ENCODE assay signal across 19 cellular contexts in genomic region chr21:14879458-14879857, GRCh38.
DNase-seq lines count a peak whose midpoint lies in the region; ATAC-seq and TF ChIP-seq lines count a peak whose summit lies in the region.
"Had no signal": no experiment of that assay in that cellular context is flagged by ENCODE, and none has a peak within 500 bp of the region (broad histone marks: within the 10 kb centered on the region; RNA-seq: fewer than 3 reads in every experiment).

No MANE protein-coding gene starts in this region.

- no peaks in the 10 kb centered on the region for H3K9me3 Mint-ChIP-seq in activated B cell treated with CpG ODN at 0.5 μM for 24 hours
- H3K9me3 Mint-ChIP-seq: CD8-positive, alpha-beta T cell; H9; stimulated activated naive CD8-positive, alpha-beta T cell treated with anti-CD3 and anti-CD28 coated beads, Interleukin-15, amount 100 ng/mL, for 72 hours had no signal

- TF ChIP-seq CTCF in activated B cell treated with CpG ODN at 0.5 μM for 24 hours (IDR thresholded peaks at IDR 0.05) (no peak), lower lobe of right lung (IDR thresholded peaks at IDR 0.05) (no peak), stomach (IDR thresholded peaks at IDR 0.05) (no peak)

- intact Hi-C loops in activated B cell treated with CpG ODN at 0.5 μM for 24 hours (cut with micrococcal nuclease) (loop anchor here (1.0 to 10.0 kb wide), 6 partner anchors 9 to 853 kb away; partner anchors contain the start of gene HSPA13), lower lobe of right lung (cut with DNase I) (no loop called here), stomach (cut with DNase I; ENCODE audit: low total_unique reads) (no loop called here)

- peak; percentile 4 for DNase-seq in A172 (ENCODE audit: low spot score)
- peak; percentile 7 for DNase-seq in HT1080 (ENCODE audit: low read depth)
- no peak for DNase-seq in activated B cell treated with CpG ODN at 0.5 μM for 24 hours
- peak; percentile 79 for DNase-seq in kidney tubule cell (ENCODE audit: low spot score)
- DNase-seq in lower lobe of right lung: no peak
- DNase-seq in stomach: no peak
- DNase-seq in OCI-M1 (lab: John Stamatoyannopoulos, UW): no peak
- no peak for DNase-seq in activated CD4-positive, alpha-beta T cell treated with anti-CD3 and anti-CD28 coated beads, Interleukin-2, amount 50 U/mL, for 48 hours
- DNase-seq: activated CD4-positive, alpha-beta T cell treated with anti-CD3 and anti-CD28 coated beads, Interleukin-2, amount 50 U/mL, for 1 hour; activated T-cell treated with anti-CD3 and anti-CD28 coated beads for 4 hours; anterior cingulate cortex; CD8-positive, alpha-beta T cell; H9; NCI-H1105; NCI-H2107; NCI-H524 treated with DMSO at 0.1 percent for 48 hours; sigmoid colon; stimulated activated naive CD8-positive, alpha-beta T cell treated with anti-CD3 and anti-CD28 coated beads, Interleukin-15, amount 100 ng/mL, for 72 hours; upper lobe of left lung had no signal

- H3K27me3 ChIP-seq in lower lobe of right lung (ENCODE audit: low read depth) (no peaks in the 10 kb centered on the region), stomach (no peaks in the 10 kb centered on the region)
- H3K27me3 ChIP-seq: sigmoid colon, upper lobe of left lung had no signal

- H3K27ac Mint-ChIP-seq in activated B cell treated with CpG ODN at 0.5 μM for 24 hours: peak overlapping the region; percentile 50
- H3K27ac Mint-ChIP-seq: CD8-positive, alpha-beta T cell; H9; stimulated activated naive CD8-positive, alpha-beta T cell treated with anti-CD3 and anti-CD28 coated beads, Interleukin-15, amount 100 ng/mL, for 72 hours had no signal

- no peaks in the 10 kb centered on the region for H3K9me3 ChIP-seq in lower lobe of right lung
- H3K9me3 ChIP-seq in stomach: no peaks in the 10 kb centered on the region
- H3K9me3 ChIP-seq: sigmoid colon, upper lobe of left lung had no signal

- CTCF ChIA-PET in activated B cell treated with CpG ODN at 0.5 μM for 24 hours (lab: Charles Lee): interaction anchor here (0.9 to 1.2 kb wide), 3 partner anchors 15 to 673 kb away, joined by 3 read pairs; no protein-coding TSS in a partner anchor

- H3K27ac ChIP-seq in lower lobe of right lung (no peak overlapping the region), stomach (no peak overlapping the region)
- H3K27ac ChIP-seq: sigmoid colon, upper lobe of left lung had no signal

- H3K4me1 ChIP-seq in lower lobe of right lung: peaks cover 15% of the 10 kb centered on the region
- H3K4me1 ChIP-seq in stomach: peaks cover 0 to 34% (median 14%) of the 10 kb centered on the region in 4 donors

- no peak for TF ChIP-seq EP300 in stomach (IDR thresholded peaks at IDR 0.05)

- peaks cover 69% of the 10 kb centered on the region for H3K4me1 Mint-ChIP-seq in activated B cell treated with CpG ODN at 0.5 μM for 24 hours

- H3K36me3 ChIP-seq in lower lobe of right lung (no peaks in the 10 kb centered on the region), stomach (no peaks in the 10 kb centered on the region)
- H3K36me3 ChIP-seq: sigmoid colon, upper lobe of left lung had no signal

- no peaks in the 10 kb centered on the region for H3K27me3 Mint-ChIP-seq in activated B cell treated with CpG ODN at 0.5 μM for 24 hours
- H3K27me3 Mint-ChIP-seq: stimulated activated naive CD8-positive, alpha-beta T cell treated with anti-CD3 and anti-CD28 coated beads, Interleukin-15, amount 100 ng/mL, for 72 hours had no signal

- H3K4me3 ChIP-seq in lower lobe of right lung (no peak overlapping the region), stomach (no peak overlapping the region)
- H3K4me3 ChIP-seq: sigmoid colon, upper lobe of left lung had no signal

- ATAC-seq in activated B cell treated with CpG ODN at 0.5 μM for 24 hours (ENCODE audit: low read depth) (peak; percentile 35), lower lobe of right lung (no peak)
- ATAC-seq: CD8-positive, alpha-beta T cell; stimulated activated naive CD8-positive, alpha-beta T cell treated with anti-CD3 and anti-CD28 coated beads, Interleukin-15, amount 100 ng/mL, for 72 hours had no signal

- POLR2A ChIA-PET in activated B cell treated with CpG ODN at 0.5 μM for 24 hours (lab: Charles Lee): interaction anchor here (1.7 kb wide), 1 partner anchor 186 kb away, joined by 5 read pairs; the partner anchor contains the start of gene NRIP1

- peak overlapping the region; percentile 41 for H3K4me3 Mint-ChIP-seq in activated B cell treated with CpG ODN at 0.5 μM for 24 hours
- H3K4me3 Mint-ChIP-seq: CD8-positive, alpha-beta T cell; H9; stimulated activated naive CD8-positive, alpha-beta T cell treated with anti-CD3 and anti-CD28 coated beads, Interleukin-15, amount 100 ng/mL, for 72 hours had no signal

- no peaks in the 10 kb centered on the region for H3K36me3 Mint-ChIP-seq in activated B cell treated with CpG ODN at 0.5 μM for 24 hours (ENCODE audit: low read depth)
- H3K36me3 Mint-ChIP-seq: CD8-positive, alpha-beta T cell had no signal

- TF ChIP-seq POLR2A in stomach (IDR thresholded peaks at IDR 0.05): no peak

- WGBS in stomach, 5 donors: 57 to 73% (median 67%) methylated on average over 3 of the region's 3 CpGs

Comparison
In these comparisons a context has a peak if more than half of its experiments do, and no peak if none do; other contexts are left out.
1. DNase-seq: peak in A172 (single experiment), HT1080 (single experiment) and kidney tubule cell (single experiment); none in activated B cell treated with CpG ODN at 0.5 μM for 24 hours (single experiment), lower lobe of right lung (single experiment), stomach (single experiment), OCI-M1 (single experiment) and activated CD4-positive, alpha-beta T cell treated with anti-CD3 and anti-CD28 coated beads, Interleukin-2, amount 50 U/mL, for 48 hours (0 of 2).